ENCODE assay signal across 26 cellular contexts in the genomic region with DNA sequence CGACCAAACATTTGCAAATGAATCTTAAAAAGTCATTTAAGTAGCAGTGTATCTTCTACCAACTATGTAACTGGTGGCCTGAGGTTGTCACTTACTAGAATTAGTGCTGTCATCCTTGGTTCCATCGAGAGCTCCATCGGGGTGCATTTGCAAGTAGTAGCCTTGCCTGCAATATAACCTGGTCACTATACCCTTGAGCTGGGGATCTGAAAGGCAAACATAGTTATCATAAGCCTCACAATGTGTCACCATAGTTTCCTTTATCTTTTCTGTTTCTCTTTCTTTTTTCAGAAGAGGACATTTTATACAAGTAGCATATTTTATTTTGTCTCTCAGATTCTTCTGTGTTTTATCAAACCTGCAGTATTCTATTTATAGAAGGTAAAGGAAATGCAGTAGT.
"Had no signal": no experiment of that assay in that cellular context is flagged by ENCODE, and none has a peak within 500 bp of the region (broad histone marks: within the 10 kb centered on the region; RNA-seq: fewer than 3 reads in every experiment).

No MANE protein-coding gene starts in this region.

- H3K36me3 Mint-ChIP-seq: activated naive CD4-positive, alpha-beta T cell treated with anti-CD3 and anti-CD28 coated beads, Interleukin-2, amount 50 U/mL, for 24 hours; mesothelial cell of epicardium; naive B cell had no signal

- H3K4me1 Mint-ChIP-seq: activated B cell treated with CpG ODN at 0.5 μM for 24 hours; activated naive CD4-positive, alpha-beta T cell treated with anti-CD3 and anti-CD28 coated beads, Interleukin-2, amount 50 U/mL, for 24 hours; activated naive CD8-positive, alpha-beta T cell treated with anti-CD3 and anti-CD28 coated beads, Interleukin-2, amount 50 U/mL, for 24 hours; mesothelial cell of epicardium; naive B cell had no signal

- H3K27ac Mint-ChIP-seq: activated B cell treated with CpG ODN at 0.5 μM for 24 hours; activated CD8-positive, alpha-beta T cell treated with anti-CD3 and anti-CD28 coated beads for 36 hours; activated naive CD4-positive, alpha-beta T cell treated with anti-CD3 and anti-CD28 coated beads, Interleukin-2, amount 50 U/mL, for 24 hours; activated naive CD8-positive, alpha-beta T cell treated with anti-CD3 and anti-CD28 coated beads, Interleukin-2, amount 50 U/mL, for 24 hours; activated T-helper 2 cell treated with anti-CD3 and anti-CD28 coated beads, Interferon-gamma antibody, Interleukin-2, Interleukin-4, amounts not matched to agents 10 μg/mL and 5 μg/mL and 100 μg/mL, durations not matched to agents 14 hours and 24 hours and 36 hours; effector memory CD8-positive, alpha-beta T cell; mesothelial cell of epicardium; progenitor cell of endocrine pancreas had no signal

- H3K9me3 ChIP-seq: gastrocnemius medialis, ovary, right lobe of liver, tibial nerve had no signal

- DNase-seq: activated B cell treated with CpG ODN at 0.5 μM for 24 hours; activated CD4-positive, alpha-beta T cell treated with anti-CD3 and anti-CD28 coated beads, Interleukin-2, amount 50 U/mL, for 1 hour; activated CD8-positive, alpha-beta T cell treated with anti-CD3 and anti-CD28 coated beads for 36 hours; activated naive CD8-positive, alpha-beta T cell treated with anti-CD3 and anti-CD28 coated beads, Interleukin-2, amount 50 U/mL, for 24 hours; activated T-cell treated with anti-CD3 and anti-CD28 coated beads, Interleukin-2, amount 50 U/mL, for 4 hours; amygdala; caudate nucleus; cortex of kidney; effector memory CD8-positive, alpha-beta T cell; erythroblast; gastrocnemius medialis; glutamatergic neuron; hippocampal formation; kidney; left colon; mammary epithelial cell; naive B cell; ovary; right lobe of liver; stimulated activated CD4-positive, alpha-beta T cell treated with anti-CD3 and anti-CD28 coated beads, Interleukin-2, amount 100 ng/mL, for 48 hours; stimulated activated naive CD4-positive, alpha-beta T cell treated with Interleukin-2 at 50 U/mL for 16 hours had no signal

- H3K36me3 ChIP-seq: gastrocnemius medialis, ovary, right lobe of liver, tibial nerve had no signal

- H3K4me3 Mint-ChIP-seq: activated B cell treated with CpG ODN at 0.5 μM for 24 hours; activated CD8-positive, alpha-beta T cell treated with anti-CD3 and anti-CD28 coated beads for 36 hours; activated naive CD4-positive, alpha-beta T cell treated with anti-CD3 and anti-CD28 coated beads, Interleukin-2, amount 50 U/mL, for 24 hours; activated naive CD8-positive, alpha-beta T cell treated with anti-CD3 and anti-CD28 coated beads, Interleukin-2, amount 50 U/mL, for 24 hours; activated T-cell treated with anti-CD3 and anti-CD28 coated beads, Interleukin-2, amount 50 U/mL, for 4 hours; effector memory CD8-positive, alpha-beta T cell; mesothelial cell of epicardium; naive B cell had no signal

- ATAC-seq: activated CD8-positive, alpha-beta T cell treated with anti-CD3 and anti-CD28 coated beads for 36 hours; activated naive CD8-positive, alpha-beta T cell treated with anti-CD3 and anti-CD28 coated beads, Interleukin-2, amount 50 U/mL, for 24 hours; activated T-cell treated with anti-CD3 and anti-CD28 coated beads, Interleukin-2, amount 50 U/mL, for 4 hours; effector memory CD8-positive, alpha-beta T cell; gastrocnemius medialis; left colon had no signal

- H3K4me3 ChIP-seq: gastrocnemius medialis, ovary, right lobe of liver, tibial nerve had no signal

- H3K9me3 Mint-ChIP-seq: activated B cell treated with CpG ODN at 0.5 μM for 24 hours; activated CD8-positive, alpha-beta T cell treated with anti-CD3 and anti-CD28 coated beads for 36 hours; activated naive CD4-positive, alpha-beta T cell treated with anti-CD3 and anti-CD28 coated beads, Interleukin-2, amount 50 U/mL, for 24 hours; activated naive CD8-positive, alpha-beta T cell treated with anti-CD3 and anti-CD28 coated beads, Interleukin-2, amount 50 U/mL, for 24 hours; activated T-cell treated with anti-CD3 and anti-CD28 coated beads, Interleukin-2, amount 50 U/mL, for 4 hours; activated T-helper 2 cell treated with anti-CD3 and anti-CD28 coated beads, Interferon-gamma antibody, Interleukin-2, Interleukin-4, amounts not matched to agents 10 μg/mL and 5 μg/mL and 100 μg/mL, durations not matched to agents 14 hours and 24 hours and 36 hours; mesothelial cell of epicardium had no signal

- H3K4me1 ChIP-seq: gastrocnemius medialis, tibial nerve had no signal

- H3K27me3 ChIP-seq: gastrocnemius medialis, ovary, tibial nerve had no signal

- H3K27me3 Mint-ChIP-seq: activated B cell treated with CpG ODN at 0.5 μM for 24 hours; activated naive CD4-positive, alpha-beta T cell treated with anti-CD3 and anti-CD28 coated beads, Interleukin-2, amount 50 U/mL, for 24 hours; activated naive CD8-positive, alpha-beta T cell treated with anti-CD3 and anti-CD28 coated beads, Interleukin-2, amount 50 U/mL, for 24 hours; effector memory CD8-positive, alpha-beta T cell; progenitor cell of endocrine pancreas had no signal
